ENCODE assay signal across 20 cellular contexts in genomic region chr18:6374340-6374739, GRCh38. TPM values are rescaled to one million over a fixed set of nuclear protein-coding genes. Genes with fewer than 3 reads are reported as not detected.
DNase-seq lines count a peak whose midpoint lies in the region; ATAC-seq, FAIRE-seq and TF ChIP-seq lines count a peak whose summit lies in the region.
"Had no signal": no experiment of that assay in that cellular context is flagged by ENCODE, and none has a peak within 500 bp of the region (broad histone marks: within the 10 kb centered on the region; RNA-seq: fewer than 3 reads in every experiment).

No MANE protein-coding gene starts in this region.

- CTCF ChIA-PET in HepG2 (lab: Yijun Ruan, JAX; ENCODE audit: low intra/inter-chr PET ratio, low total read pairs) = no interaction called here

- no peaks in the 10 kb centered on the region for H3K9me3 ChIP-seq in HepG2 (ENCODE audit: low read length)

- peak overlapping the region; percentile 66 for H3K9ac ChIP-seq in HepG2 (ENCODE audit: insufficient read depth, low read depth, low read length)

- WGBS in HepG2 (ENCODE audit: low lambda C conversion rate) = 4% methylated on average over 8 of the region's 8 CpGs
- 57 to 63% methylated on average over 8 of the region's 8 CpGs for WGBS in lower leg skin, 2 donors

- H3K4me2 ChIP-seq in HepG2 (ENCODE audit: low read depth, low read length) = peak overlapping the region; percentile 69

- intact Hi-C loops in HepG2 (cut with micrococcal nuclease; ENCODE audit: unreplicated experiment) = loop anchor here (5.0 kb wide), 1 partner anchor 108 kb away; no protein-coding TSS in a partner anchor
- intact Hi-C loops in lower leg skin (cut with DNase I; ENCODE audit: low total_unique reads) = no loop called here

- no peaks in the 10 kb centered on the region for H4K20me1 ChIP-seq in HepG2 (ENCODE audit: insufficient read depth, low read length)

- TF ChIP-seq RAD21 in HepG2 (CRISPR knock-in tag; IDR thresholded peaks at IDR 0.05) = no peak

- H3K36me3 ChIP-seq in HepG2 (replicated peaks in 1 of 2; ENCODE audit: control insufficient read depth in 1 of 2, insufficient read depth in 2 of 2, low read length in 2 of 2) = no peaks in the 10 kb centered on the region

- DNase-seq in DMS153 (lab: John Stamatoyannopoulos, UW) (peak; percentile 80), DMS53 treated with DMSO at 0.1 percent for 48 hours (lab: John Stamatoyannopoulos, UW; ENCODE audit: unreplicated experiment) (peak; percentile 88), NCI-H748 (lab: John Stamatoyannopoulos, UW; ENCODE audit: unreplicated experiment) (peak; percentile 98), HepG2 (ENCODE audit: low spot score) (peak; percentile 60), SKM-1 (lab: John Stamatoyannopoulos, UW; ENCODE audit: unreplicated experiment) (no peak), H4 (ENCODE audit: low spot score) (no peak), lower leg skin (ENCODE audit: low spot score in 2 of 2) (no peak)
- DNase-seq: AML-193, GF-D8, GOT3, KBM-7, NCI-H1417, NCI-H187, NCI-H524 treated with DMSO at 0.1 percent for 48 hours, OCI-M1, Right ventricle myocardium superior had no signal

- H3K27me3 ChIP-seq in HepG2 (ENCODE audit: control insufficient read depth in 1 of 2, insufficient read depth in 2 of 2, low read length in 2 of 2) = no peaks in the 10 kb centered on the region

- no peak for FAIRE-seq in HepG2 (lab: Jason Lieb, UNC)
- FAIRE-seq: GM19239 had no signal

- H2AFZ ChIP-seq in HepG2 (ENCODE audit: low read length) = no peak overlapping the region

- H3K79me2 ChIP-seq in HepG2 (ENCODE audit: insufficient read depth, low read length) = peaks cover 23% of the 10 kb centered on the region

- in situ Hi-C loops in HepG2 (cut with HindIII; ENCODE audit: extremely low pct_ligation_motif_present, low pct_unique_long_range_greater_than_20kb) = no loop called here

- TF ChIP-seq EP300 in HepG2 (IDR thresholded peaks at IDR 0.05; ENCODE audit: low read depth in 2 of 2, low read length in 2 of 2) (peak in 1 of 2 experiments; percentile 75; a peak in 1 of 4 replicates), HepG2 (CRISPR knock-in tag; IDR thresholded peaks at IDR 0.05; ENCODE audit: borderline replicate concordance) (no peak)

- H3K27ac ChIP-seq in HepG2 (ENCODE audit: extremely low read length, insufficient read depth, low read length) = peak overlapping the region; percentile 66
- H3K27ac ChIP-seq: C4-2B had no signal

- peaks cover 86% of the 10 kb centered on the region for H3K4me1 ChIP-seq in HepG2 (ENCODE audit: insufficient read depth, low read length)

- TF ChIP-seq CTCF in HepG2 (CRISPR knock-in tag; IDR thresholded peaks at IDR 0.05) (no peak), lower leg skin (IDR thresholded peaks at IDR 0.05) (no peak)

- peak overlapping the region; percentile 37 to 55 (median 42); a peak in 5 of 6 replicates for H3K4me3 ChIP-seq in HepG2 (replicated peaks in 1 of 3; ENCODE audit: insufficient read depth in 1 of 3, low read depth in 2 of 3, low read length in 3 of 3)
- no peak overlapping the region for H3K4me3 ChIP-seq in lower leg skin (ENCODE audit: low read depth, poor library complexity, severe bottlenecking)

- 0 out of 3 replicates have a peak, but pooled peaks have one; percentile 2 for ATAC-seq in HepG2
- no peak for ATAC-seq in HG02610 (IDR thresholded peaks at IDR 0.05; ENCODE audit: unreplicated experiment)
- ATAC-seq: SK-N-SH treated with all-trans-retinoic acid at 6 μM for 48 hours had no signal

- BruUV-seq in HepG2 (replicated peaks; lab: Mats Ljungman, UMichigan) = no TSS peak

- TF ChIP-seq POLR2A in HepG2 (IDR thresholded peaks at IDR 0.05; ENCODE audit: insufficient read depth in 1 of 2, low read depth in 2 of 2, low read length in 2 of 2) = no peak
- TF ChIP-seq POLR2A in lower leg skin (IDR thresholded peaks at IDR 0.05) = no peak

- POLR2A ChIA-PET in HepG2 (lab: Yijun Ruan, JAX) = no interaction called here

TF ChIP-seq in HepG2, 621 proteins besides CTCF, POLR2A, EP300 and RAD21 (continues in another document):
- TF ChIP-seq HMG20A (CRISPR knock-in tag; IDR thresholded peaks at IDR 0.05; ENCODE audit: borderline replicate concordance) (peak; percentile 73; the same call in 1 of the 2 replicates), HDAC1 (CRISPR knock-in tag; IDR thresholded peaks at IDR 0.05) (peak; percentile 47), MXD1 (CRISPR knock-in tag; IDR thresholded peaks at IDR 0.05) (no peak), MYPOP (CRISPR knock-in tag; IDR thresholded peaks at IDR 0.05) (no peak), MBNL3 (CRISPR knock-in tag; conservative IDR thresholded peaks at IDR 0.05) (no peak), NFIC (IDR thresholded peaks at IDR 0.05; ENCODE audit: low read length) (peak; percentile 69; the same call in 1 of the 2 replicates), GATAD1 (CRISPR knock-in tag; IDR thresholded peaks at IDR 0.05) (0 out of 2 replicates have a peak, but pooled peaks have one; percentile 46), MEF2D (CRISPR knock-in tag; IDR thresholded peaks at IDR 0.05) (peak; percentile 46; the same call in 1 of the 2 replicates), ZNF44 (CRISPR knock-in tag; IDR thresholded peaks at IDR 0.05) (no peak), NR3C1 (CRISPR knock-in tag; IDR thresholded peaks at IDR 0.05) (no peak), SATB2 (CRISPR knock-in tag; IDR thresholded peaks at IDR 0.05) (no peak), ZFYVE20 (CRISPR knock-in tag; IDR thresholded peaks at IDR 0.05; ENCODE audit: borderline replicate concordance, low read depth) (no peak), SAP130 (CRISPR knock-in tag; IDR thresholded peaks at IDR 0.05; ENCODE audit: low read depth) (peak; percentile 76), ZNF672 (CRISPR knock-in tag; IDR thresholded peaks at IDR 0.05) (no peak), DRAP1 (CRISPR knock-in tag; IDR thresholded peaks at IDR 0.05) (peak; percentile 16; the same call in 1 of the 2 replicates), JDP2 (CRISPR knock-in tag; IDR thresholded peaks at IDR 0.05; ENCODE audit: borderline replicate concordance) (no peak), TCF12 (IDR thresholded peaks at IDR 0.05) (no peak), TCF12 (CRISPR knock-in tag; IDR thresholded peaks at IDR 0.05) (no peak)
- TF ChIP-seq, protein P1, sequence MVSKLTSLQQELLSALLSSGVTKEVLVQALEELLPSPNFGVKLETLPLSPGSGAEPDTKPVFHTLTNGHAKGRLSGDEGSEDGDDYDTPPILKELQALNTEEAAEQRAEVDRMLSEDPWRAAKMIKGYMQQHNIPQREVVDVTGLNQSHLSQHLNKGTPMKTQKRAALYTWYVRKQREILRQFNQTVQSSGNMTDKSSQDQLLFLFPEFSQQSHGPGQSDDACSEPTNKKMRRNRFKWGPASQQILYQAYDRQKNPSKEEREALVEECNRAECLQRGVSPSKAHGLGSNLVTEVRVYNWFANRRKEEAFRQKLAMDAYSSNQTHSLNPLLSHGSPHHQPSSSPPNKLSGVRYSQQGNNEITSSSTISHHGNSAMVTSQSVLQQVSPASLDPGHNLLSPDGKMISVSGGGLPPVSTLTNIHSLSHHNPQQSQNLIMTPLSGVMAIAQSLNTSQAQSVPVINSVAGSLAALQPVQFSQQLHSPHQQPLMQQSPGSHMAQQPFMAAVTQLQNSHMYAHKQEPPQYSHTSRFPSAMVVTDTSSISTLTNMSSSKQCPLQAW (CRISPR knock-in tag; IDR thresholded peaks at IDR 0.05) = peak; percentile 65; the same call in 1 of the 2 replicates

RNA-seq across cellular contexts. Expression of gene L3MBTL4, which starts 40.4 kb away (rescaled TPM):
- total RNA-seq in HepG2 (2016; rRNA removed; fragmentation: Illumina TruSeq; extraction: Trizol) (12.8 and 13.3 TPM in 2 replicates), lower leg skin (10 to 100 TPM; 11.3 to 16.3 (median 11.8) TPM)
- 25.3 and 29.3 TPM in 2 replicates for total RNA-seq in HepG2 (2016; cell fraction: cytosol; rRNA removed; fragmentation: Illumina TruSeq; extraction: Trizol; ENCODE audit: low read depth)
- total RNA-seq in HepG2 (2016; cell fraction: insoluble cytoplasmic fraction; rRNA removed; fragmentation: Illumina TruSeq; extraction: Trizol) = 11.6 and 12.3 TPM in 2 replicates
- 18.9 and 22.5 TPM in 2 replicates for total RNA-seq in HepG2 (2016; cell fraction: membrane; rRNA removed; fragmentation: Illumina TruSeq; extraction: Trizol)
- total RNA-seq in HepG2 (2016; cell fraction: nucleus; rRNA removed; fragmentation: Illumina TruSeq; extraction: Trizol) = 23.9 and 26.7 TPM in 2 replicates
- 10.8 and 13.6 TPM in 2 replicates for polyA plus RNA-seq in HepG2 (2011; rRNA removed)
- 7.7 and 12.3 TPM in 2 replicates for polyA plus RNA-seq in HepG2 (2011; cell fraction: cytosol; rRNA removed)
- 16.7 and 22.6 TPM in 2 replicates for polyA plus RNA-seq in HepG2 (2011; cell fraction: nucleus; rRNA removed)
- polyA plus RNA-seq in HepG2 (2012) = 17.6 and 21.8 TPM in 2 replicates
- 1.4 and 1.5 TPM in 2 replicates for polyA plus RNA-seq in HepG2 (2016; cell fraction: cytosol; fragmentation: Illumina TruSeq; extraction: Trizol; ENCODE audit: low read depth)
- polyA plus RNA-seq in HepG2 (2016; cell fraction: insoluble cytoplasmic fraction; fragmentation: Illumina TruSeq; extraction: Trizol; ENCODE audit: low read depth) = 9.6 and 10.1 TPM in 2 replicates
- 3.7 TPM in 2 replicates for polyA plus RNA-seq in HepG2 (2016; cell fraction: membrane; fragmentation: Illumina TruSeq; extraction: Trizol; ENCODE audit: low read depth)
- 9.3 and 9.7 TPM in 2 replicates for polyA plus RNA-seq in HepG2 (2016; cell fraction: nucleus; fragmentation: Illumina TruSeq; extraction: Trizol; ENCODE audit: insufficient read depth, low read depth)
- 24.0 TPM in 1 of 2 replicates, not detected in the other for polyA minus RNA-seq in HepG2 (2011; rRNA and poly(A)+ RNA removed; ENCODE audit: low replicate concordance)
- polyA minus RNA-seq in HepG2 (2011; cell fraction: cytosol; rRNA and poly(A)+ RNA removed) = 13.0 and 15.2 TPM in 2 replicates
- polyA minus RNA-seq in HepG2 (2011; cell fraction: nucleus; rRNA and poly(A)+ RNA removed) = 98.6 and 130 TPM in 2 replicates
- total RNA-seq in H4 (2014; rRNA removed; shearing (Covaris generic)) = 2.2 and 2.4 TPM in 2 replicates

Comparison
In these comparisons a context has a peak if more than half of its experiments do, and no peak if none do; other contexts are left out.
1. DNase-seq: peak in DMS153 (single experiment), DMS53 treated with DMSO at 0.1 percent for 48 hours (single experiment), NCI-H748 (single experiment) and HepG2 (single experiment); none in SKM-1 (single experiment), H4 (single experiment) and lower leg skin (0 of 2).